ENCODE assay signal across 19 cellular contexts in the genomic region with DNA sequence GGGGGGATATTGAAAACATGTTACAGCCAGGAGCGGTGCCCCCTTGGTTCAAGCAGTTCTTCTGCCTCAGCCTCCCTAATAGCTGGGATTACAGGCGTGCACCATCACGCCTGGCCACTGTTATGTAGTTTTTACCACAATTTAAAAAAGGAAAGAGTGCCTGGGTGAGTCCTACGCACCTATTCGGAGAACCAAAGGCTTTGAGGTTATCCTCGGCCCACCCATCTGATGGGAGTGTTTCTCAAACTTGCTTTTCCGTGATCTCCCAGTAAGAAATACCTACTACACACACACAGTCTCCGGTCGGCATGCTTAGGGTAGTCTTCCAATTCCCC. TPM values are rescaled to one million over a fixed set of nuclear protein-coding genes. Genes with fewer than 3 reads are reported as not detected.
DNase-seq lines count a peak whose midpoint lies in the region; ATAC-seq, FAIRE-seq and TF ChIP-seq lines count a peak whose summit lies in the region.
"Had no signal": no experiment of that assay in that cellular context is flagged by ENCODE, and none has a peak within 500 bp of the region (broad histone marks: within the 10 kb centered on the region; RNA-seq: fewer than 3 reads in every experiment).

No MANE protein-coding gene starts in this region.

- peak overlapping the region; percentile 72 for H3K4me3 Mint-ChIP-seq in activated T-cell treated with anti-CD3 and anti-CD28 coated beads, Interleukin-2, amount 50 U/mL, for 4 hours
- peak overlapping the region in 1 of 2 donors; percentile 22 for H3K4me3 Mint-ChIP-seq in stimulated activated naive B cell treated with anti-CD40 and anti-IgM and Interleukin-4, amounts not matched to agents 10 μg/mL and 1 μg/mL and 100 μg/mL, for 72 hours
- H3K4me3 Mint-ChIP-seq: HFFc6 had no signal

- peaks cover 17% of the 10 kb centered on the region for H3K4me1 Mint-ChIP-seq in activated T-cell treated with anti-CD3 and anti-CD28 coated beads, Interleukin-2, amount 50 U/mL, for 4 hours (ENCODE audit: low read depth)
- H3K4me1 Mint-ChIP-seq in stimulated activated naive B cell treated with anti-CD40 and anti-IgM and Interleukin-4, amounts not matched to agents 10 μg/mL and 1 μg/mL and 100 μg/mL, for 72 hours, result peaks cover 14 to 19% of the 10 kb centered on the region in 2 donors

- H3K36me3 Mint-ChIP-seq in activated T-cell treated with anti-CD3 and anti-CD28 coated beads, Interleukin-2, amount 50 U/mL, for 4 hours (ENCODE audit: insufficient read depth), result peaks cover 11% of the 10 kb centered on the region
- H3K36me3 Mint-ChIP-seq in stimulated activated naive B cell treated with anti-CD40 and anti-IgM and Interleukin-4, amounts not matched to agents 10 μg/mL and 1 μg/mL and 100 μg/mL, for 72 hours, result peaks cover 19 to 40% of the 10 kb centered on the region in 2 donors

- no peaks in the 10 kb centered on the region for H3K9me3 Mint-ChIP-seq in activated T-cell treated with anti-CD3 and anti-CD28 coated beads, Interleukin-2, amount 50 U/mL, for 4 hours
- H3K9me3 Mint-ChIP-seq in stimulated activated naive B cell treated with anti-CD40 and anti-IgM and Interleukin-4, amounts not matched to agents 10 μg/mL and 1 μg/mL and 100 μg/mL, for 72 hours, result no peaks in the 10 kb centered on the region

- peak in 1 of 2 donors; percentile 8 for ATAC-seq in activated T-cell treated with anti-CD3 and anti-CD28 coated beads, Interleukin-2, amount 50 U/mL, for 4 hours
- ATAC-seq in stimulated activated naive B cell treated with anti-CD40 and anti-IgM and Interleukin-4, amounts not matched to agents 10 μg/mL and 1 μg/mL and 100 μg/mL, for 72 hours (replicated peaks), result no peak
- ATAC-seq in HG03108 (IDR thresholded peaks at IDR 0.05; ENCODE audit: unreplicated experiment), result no peak

- H3K4me3 ChIP-seq in bronchial epithelial cell (ENCODE audit: low read depth, low read length), result no peak overlapping the region
- H3K4me3 ChIP-seq: adrenal gland, thoracic aorta had no signal

- H3K9me3 ChIP-seq in KOPT-K1 (ENCODE audit: insufficient read depth, low read length, poor library complexity, severe bottlenecking), result no peaks in the 10 kb centered on the region
- H3K9me3 ChIP-seq: adrenal gland, neutrophil, thoracic aorta had no signal

- H3K36me3 ChIP-seq in KOPT-K1 (ENCODE audit: insufficient read depth, low read length) (peaks cover 45% of the 10 kb centered on the region), bronchial epithelial cell (ENCODE audit: control insufficient read depth, insufficient read depth, low read length) (peaks cover 15% of the 10 kb centered on the region)
- H3K36me3 ChIP-seq: neutrophil had no signal

- H3K27me3 ChIP-seq in bronchial epithelial cell (ENCODE audit: control insufficient read depth, insufficient read depth, low read length), result no peaks in the 10 kb centered on the region
- H3K27me3 ChIP-seq: adrenal gland had no signal

- no peaks in the 10 kb centered on the region for H3K27me3 Mint-ChIP-seq in activated T-cell treated with anti-CD3 and anti-CD28 coated beads, Interleukin-2, amount 50 U/mL, for 4 hours (ENCODE audit: low read depth)
- H3K27me3 Mint-ChIP-seq in stimulated activated naive B cell treated with anti-CD40 and anti-IgM and Interleukin-4, amounts not matched to agents 10 μg/mL and 1 μg/mL and 100 μg/mL, for 72 hours, result no peaks in the 10 kb centered on the region

- TF ChIP-seq CTCF in bronchial epithelial cell (IDR thresholded peaks at IDR 0.05; ENCODE audit: insufficient read depth, low read length, severe bottlenecking), result no peak

- FAIRE-seq in bronchial epithelial cell (lab: Jason Lieb, UNC), result peak; percentile 23

- DNase-seq in activated T-cell treated with anti-CD3 and anti-CD28 coated beads, Interleukin-2, amount 50 U/mL, for 4 hours, result no peak
- no peak for DNase-seq in activated T-cell treated with anti-CD3 and anti-CD28 coated beads for 4 hours
- DNase-seq in bronchial epithelial cell (ENCODE audit: low read depth), result no peak
- DNase-seq in stimulated activated naive B cell treated with anti-CD40 and anti-IgM and Interleukin-4, amounts not matched to agents 10 μg/mL and 1 μg/mL and 100 μg/mL, for 72 hours, result no peak
- no peak for DNase-seq in activated CD4-positive, CD25-positive, alpha-beta regulatory T cell treated with anti-CD3 and anti-CD28 coated beads, Interleukin-2, amount 50 U/mL, for 72 hours
- DNase-seq in SHP77 (lab: John Stamatoyannopoulos, UW), result no peak
- DNase-seq: caudate nucleus, EL, HFFc6, NCI-H1694, NCI-H82, SIG-M5, WERI-Rb-1 had no signal

- H3K27ac ChIP-seq in KOPT-K1 (ENCODE audit: low read depth, low read length, poor library complexity, severe bottlenecking), result peak overlapping the region; percentile 28
- H3K27ac ChIP-seq: adrenal gland, neutrophil, thoracic aorta, WERI-Rb-1 had no signal

- H3K27ac Mint-ChIP-seq in stimulated activated naive B cell treated with anti-CD40 and anti-IgM and Interleukin-4, amounts not matched to agents 10 μg/mL and 1 μg/mL and 100 μg/mL, for 72 hours, result peak overlapping the region; percentile 11
- H3K27ac Mint-ChIP-seq: HFFc6 had no signal

RNA-seq across cellular contexts. Expression of a gene that starts 4.2 kb away (rescaled TPM):
- under 1 TPM in 2 of 3 donors, not detected in 1; 0.26 to 0.53 TPM for total RNA-seq in activated T-cell treated with anti-CD3 and anti-CD28 coated beads, Interleukin-2, amount 50 U/mL, for 4 hours
- not detected in 2 replicates for total RNA-seq in bronchial epithelial cell
- total RNA-seq: HFFc6, left lobe of liver, thoracic aorta had no signal

RNA-seq across cellular contexts. Expression of a gene that starts 20.6 kb away (rescaled TPM):
- total RNA-seq in activated T-cell treated with anti-CD3 and anti-CD28 coated beads, Interleukin-2, amount 50 U/mL, for 4 hours, result 10 to 100 TPM; 19.2 to 40.7 (median 19.5) TPM
- total RNA-seq in bronchial epithelial cell, result 23.7 and 37.0 TPM in 2 replicates

RNA-seq across cellular contexts. Expression of a gene that starts 33.4 kb away (rescaled TPM):
- 1 to 10 TPM in 1 of 3 donors, under 1 TPM in 2; 0.53 to 1.2 (median 0.87) TPM for total RNA-seq in activated T-cell treated with anti-CD3 and anti-CD28 coated beads, Interleukin-2, amount 50 U/mL, for 4 hours
- total RNA-seq in bronchial epithelial cell, result 117 and 308 TPM in 2 replicates

Comparison
In these comparisons a context has a peak if more than half of its experiments do, and no peak if none do; other contexts are left out.
1. RNA of a gene that starts 33.4 kb away (total RNA-seq): 117 to 308 TPM in bronchial epithelial cell; 0.53 to 1.2 TPM in activated T-cell treated with anti-CD3 and anti-CD28 coated beads, Interleukin-2, amount 50 U/mL, for 4 hours; every median in the first group is over 10 times any median in the second.